8 cellular contexts compared by ENCODE assay signal in the genomic region with DNA sequence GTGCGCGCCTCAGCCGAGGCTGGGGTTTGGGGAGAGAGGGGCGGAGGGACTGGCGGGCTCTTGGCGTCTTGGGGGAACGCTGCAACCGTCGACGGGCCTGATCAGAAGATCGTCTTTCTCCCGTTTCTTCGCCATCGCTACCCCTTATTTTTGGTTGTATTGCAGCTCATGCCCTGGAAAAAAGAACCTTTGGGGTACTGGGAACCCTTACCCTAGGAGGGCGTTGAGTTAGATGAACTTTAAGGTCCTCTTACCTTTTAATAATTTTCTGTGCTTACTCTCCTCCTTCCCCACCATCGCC. TPM values are rescaled to one million over a fixed set of nuclear protein-coding genes. Genes with fewer than 3 reads are reported as not detected.
A peak's percentile ranks its signal among the peaks of the same experiment; 100 is the strongest.
DNase-seq lines count a peak whose midpoint lies in the region; ATAC-seq, FAIRE-seq and TF ChIP-seq lines count a peak whose summit lies in the region.

No MANE protein-coding gene starts in this region.

- WGBS in stomach, 5 donors, result 0% methylated on average over 16 of the region's 16 CpGs

- intact Hi-C loops in stomach (cut with DNase I; ENCODE audit: low total_unique reads), result loop anchor here (10.0 kb wide), 1 partner anchor 48 kb away; a partner anchor contains a TSS

- peak overlapping the region; percentile 89 to 99 (median 97) for H3K27ac ChIP-seq in stomach

- peaks cover 0 to 13% (median 4%) of the 10 kb centered on the region in 4 donors for H3K36me3 ChIP-seq in stomach

- H3K4me1 ChIP-seq in stomach, result peaks cover 31 to 59% (median 47%) of the 10 kb centered on the region in 4 donors

- no peak for FAIRE-seq in GM12891 (lab: Jason Lieb, UNC)

- peak; percentile 66 for DNase-seq in GM12891 (ENCODE audit: insufficient read length, low spot score)
- DNase-seq in activated CD8-positive, alpha-beta memory T cell treated with anti-CD3 and anti-CD28 coated beads, Interleukin-2, amount 50 U/mL, for 24 hours (ENCODE audit: extremely low read depth), result peak; percentile 58
- no peak for DNase-seq in stomach
- no peak for DNase-seq in pons (ENCODE audit: low spot score)
- no peak for DNase-seq in SKM-1 (lab: John Stamatoyannopoulos, UW; ENCODE audit: unreplicated experiment)
- no peak for DNase-seq in ureter (ENCODE audit: low spot score)

- H3K4me3 ChIP-seq in iPS-11a (ENCODE audit: low read depth, low read length) (peak overlapping the region; percentile 99), stomach (peak overlapping the region; percentile 75 to 98 (median 87))

- no peaks in the 10 kb centered on the region for H3K9me3 ChIP-seq in stomach

- no peaks in the 10 kb centered on the region for H3K27me3 ChIP-seq in stomach

- TF ChIP-seq EP300 in stomach (IDR thresholded peaks at IDR 0.05), result no peak

- peak; percentile 57 for ATAC-seq in HG02759 (IDR thresholded peaks at IDR 0.05; ENCODE audit: unreplicated experiment)

- TF ChIP-seq CTCF in stomach (IDR thresholded peaks at IDR 0.05), result no peak

- no peak for TF ChIP-seq POLR2A in GM12891 (IDR thresholded peaks at IDR 0.05; ENCODE audit: low read depth, low read length)
- TF ChIP-seq POLR2A in stomach (IDR thresholded peaks at IDR 0.05), result no peak

TF ChIP-seq in GM12891, 5 proteins besides CTCF, POLR2A, EP300 and RAD21:
- TF ChIP-seq PAX5 (IDR thresholded peaks at IDR 0.05; ENCODE audit: insufficient read depth, low read length, severe bottlenecking) (no peak), SPI1 (IDR thresholded peaks at IDR 0.05; ENCODE audit: low read depth, low read length) (no peak), POLR2AphosphoS5 (IDR thresholded peaks at IDR 0.05; ENCODE audit: low read depth, low read length) (no peak), TAF1 (IDR thresholded peaks at IDR 0.05; ENCODE audit: low read depth, low read length) (no peak), POU2F2 (IDR thresholded peaks at IDR 0.05; ENCODE audit: low read depth, low read length) (no peak)

RNA-seq across cellular contexts. Expression of a gene that starts 0.7 kb away (rescaled TPM):
- 128 TPM for polyA plus RNA-seq in GM12891 (2012; ENCODE audit: low read depth, missing spikeins)
- total RNA-seq in stomach (10 to 100 TPM; 12.7 to 92.7 (median 51.3) TPM), ureter (75.6 TPM)
- polyA plus RNA-seq in stomach, result 100 to 1,000 TPM in 1 of 3 donors, 10 to 100 TPM in 2; 57.5 to 104 (median 86.5) TPM

RNA-seq across cellular contexts. Expression of a gene that starts 40.7 kb away (rescaled TPM):
- 1.3 TPM for polyA plus RNA-seq in GM12891 (2012; ENCODE audit: low read depth, missing spikeins)
- total RNA-seq in stomach, result under 1 TPM in 1 of 5 donors, not detected in 4; 0.37 TPM
- not detected for polyA plus RNA-seq in stomach
- 0.65 TPM for total RNA-seq in ureter

RNA-seq across cellular contexts. Expression of a gene that starts 47.3 kb away (rescaled TPM):
- 156 TPM for polyA plus RNA-seq in GM12891 (2012; ENCODE audit: low read depth, missing spikeins)
- 10 to 100 TPM in 1 of 5 donors, 1 to 10 TPM in 3, not detected in 1; 1.1 to 15.8 (median 1.5) TPM for total RNA-seq in stomach
- polyA plus RNA-seq in stomach, result 10 to 100 TPM in 2 of 3 donors, 1 to 10 TPM in 1; 7.6 to 14.1 (median 11.1) TPM
- total RNA-seq in ureter, result 12.9 TPM

RNA-seq across cellular contexts. Expression of a gene that starts 48.8 kb away (rescaled TPM):
- polyA plus RNA-seq in GM12891 (2012; ENCODE audit: low read depth, missing spikeins), result 152 TPM
- total RNA-seq in stomach (100 to 1,000 TPM in 4 of 5 donors, 10 to 100 TPM in 1; 73.6 to 352 (median 176) TPM), ureter (259 TPM)
- 10 to 100 TPM; 68.2 to 86.0 (median 73.9) TPM for polyA plus RNA-seq in stomach

RNA-seq across cellular contexts. Expression of a gene that starts 52.5 kb away (rescaled TPM):
- 3.5 TPM for polyA plus RNA-seq in GM12891 (2012; ENCODE audit: low read depth, missing spikeins)
- total RNA-seq in stomach, result under 1 TPM in 2 of 5 donors, not detected in 3; 0.73 to 0.89 TPM
- under 1 TPM; 0.55 to 0.76 (median 0.56) TPM for polyA plus RNA-seq in stomach
- 2.4 TPM for total RNA-seq in ureter

Comparison
In these comparisons a context has a peak if more than half of its experiments do, and no peak if none do; other contexts are left out.
1. DNase-seq: peak in GM12891 (single experiment) and activated CD8-positive, alpha-beta memory T cell treated with anti-CD3 and anti-CD28 coated beads, Interleukin-2, amount 50 U/mL, for 24 hours (single experiment); none in stomach (single experiment), pons (single experiment), SKM-1 (single experiment) and ureter (single experiment).